Comparison of ENCODE assay signal across 1 cellular context in genomic region chr4:163048447-163048846, GRCh38.
TF ChIP-seq lines count a peak whose summit lies in the region.

No MANE protein-coding gene starts in this region.

TF ChIP-seq in Ishikawa, 13 proteins besides CTCF, POLR2A, EP300 and RAD21 (continued from another document):
- TF ChIP-seq, protein P1, sequence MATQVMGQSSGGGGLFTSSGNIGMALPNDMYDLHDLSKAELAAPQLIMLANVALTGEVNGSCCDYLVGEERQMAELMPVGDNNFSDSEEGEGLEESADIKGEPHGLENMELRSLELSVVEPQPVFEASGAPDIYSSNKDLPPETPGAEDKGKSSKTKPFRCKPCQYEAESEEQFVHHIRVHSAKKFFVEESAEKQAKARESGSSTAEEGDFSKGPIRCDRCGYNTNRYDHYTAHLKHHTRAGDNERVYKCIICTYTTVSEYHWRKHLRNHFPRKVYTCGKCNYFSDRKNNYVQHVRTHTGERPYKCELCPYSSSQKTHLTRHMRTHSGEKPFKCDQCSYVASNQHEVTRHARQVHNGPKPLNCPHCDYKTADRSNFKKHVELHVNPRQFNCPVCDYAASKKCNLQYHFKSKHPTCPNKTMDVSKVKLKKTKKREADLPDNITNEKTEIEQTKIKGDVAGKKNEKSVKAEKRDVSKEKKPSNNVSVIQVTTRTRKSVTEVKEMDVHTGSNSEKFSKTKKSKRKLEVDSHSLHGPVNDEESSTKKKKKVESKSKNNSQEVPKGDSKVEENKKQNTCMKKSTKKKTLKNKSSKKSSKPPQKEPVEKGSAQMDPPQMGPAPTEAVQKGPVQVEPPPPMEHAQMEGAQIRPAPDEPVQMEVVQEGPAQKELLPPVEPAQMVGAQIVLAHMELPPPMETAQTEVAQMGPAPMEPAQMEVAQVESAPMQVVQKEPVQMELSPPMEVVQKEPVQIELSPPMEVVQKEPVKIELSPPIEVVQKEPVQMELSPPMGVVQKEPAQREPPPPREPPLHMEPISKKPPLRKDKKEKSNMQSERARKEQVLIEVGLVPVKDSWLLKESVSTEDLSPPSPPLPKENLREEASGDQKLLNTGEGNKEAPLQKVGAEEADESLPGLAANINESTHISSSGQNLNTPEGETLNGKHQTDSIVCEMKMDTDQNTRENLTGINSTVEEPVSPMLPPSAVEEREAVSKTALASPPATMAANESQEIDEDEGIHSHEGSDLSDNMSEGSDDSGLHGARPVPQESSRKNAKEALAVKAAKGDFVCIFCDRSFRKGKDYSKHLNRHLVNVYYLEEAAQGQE (IDR thresholded peaks at IDR 0.05; ENCODE audit: low read depth), result no peak
- no peak for TF ChIP-seq YY1 (IDR thresholded peaks at IDR 0.05; ENCODE audit: low read depth)
